1 cellular context compared by ENCODE assay signal in genomic region chr1:202752799-202753198, GRCh38.
TF ChIP-seq lines count a peak whose summit lies in the region.

No MANE protein-coding gene starts in this region.

TF ChIP-seq in HepG2, 621 proteins besides CTCF, POLR2A, EP300 and RAD21:
- TF ChIP-seq ATF2 (CRISPR knock-in tag; IDR thresholded peaks at IDR 0.05) (no peak), NONO (IDR thresholded peaks at IDR 0.05) (no peak), NONO (CRISPR knock-in tag; conservative IDR thresholded peaks at IDR 0.05) (no peak), ZNF30 (CRISPR knock-in tag; IDR thresholded peaks at IDR 0.05) (no peak), ZNF850 (CRISPR knock-in tag; conservative IDR thresholded peaks at IDR 0.05) (no peak), NFIC (IDR thresholded peaks at IDR 0.05; ENCODE audit: low read length) (no peak), ATAD3A (CRISPR knock-in tag; IDR thresholded peaks at IDR 0.05) (no peak), POLR2AphosphoS5 (IDR thresholded peaks at IDR 0.05; ENCODE audit: low read depth, low read length) (no peak), ZFP82 (CRISPR knock-in tag; IDR thresholded peaks at IDR 0.05; ENCODE audit: borderline replicate concordance) (no peak), PRPF4 (IDR thresholded peaks at IDR 0.05; ENCODE audit: low read depth, low read length, poor library complexity, severe bottlenecking) (no peak)
- TF ChIP-seq, protein P1, sequence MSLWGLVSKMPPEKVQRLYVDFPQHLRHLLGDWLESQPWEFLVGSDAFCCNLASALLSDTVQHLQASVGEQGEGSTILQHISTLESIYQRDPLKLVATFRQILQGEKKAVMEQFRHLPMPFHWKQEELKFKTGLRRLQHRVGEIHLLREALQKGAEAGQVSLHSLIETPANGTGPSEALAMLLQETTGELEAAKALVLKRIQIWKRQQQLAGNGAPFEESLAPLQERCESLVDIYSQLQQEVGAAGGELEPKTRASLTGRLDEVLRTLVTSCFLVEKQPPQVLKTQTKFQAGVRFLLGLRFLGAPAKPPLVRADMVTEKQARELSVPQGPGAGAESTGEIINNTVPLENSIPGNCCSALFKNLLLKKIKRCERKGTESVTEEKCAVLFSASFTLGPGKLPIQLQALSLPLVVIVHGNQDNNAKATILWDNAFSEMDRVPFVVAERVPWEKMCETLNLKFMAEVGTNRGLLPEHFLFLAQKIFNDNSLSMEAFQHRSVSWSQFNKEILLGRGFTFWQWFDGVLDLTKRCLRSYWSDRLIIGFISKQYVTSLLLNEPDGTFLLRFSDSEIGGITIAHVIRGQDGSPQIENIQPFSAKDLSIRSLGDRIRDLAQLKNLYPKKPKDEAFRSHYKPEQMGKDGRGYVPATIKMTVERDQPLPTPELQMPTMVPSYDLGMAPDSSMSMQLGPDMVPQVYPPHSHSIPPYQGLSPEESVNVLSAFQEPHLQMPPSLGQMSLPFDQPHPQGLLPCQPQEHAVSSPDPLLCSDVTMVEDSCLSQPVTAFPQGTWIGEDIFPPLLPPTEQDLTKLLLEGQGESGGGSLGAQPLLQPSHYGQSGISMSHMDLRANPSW (CRISPR knock-in tag; IDR thresholded peaks at IDR 0.05; ENCODE audit: borderline replicate concordance) = no peak
